ENCODE assay signal across 1 cellular context in the genomic region with DNA sequence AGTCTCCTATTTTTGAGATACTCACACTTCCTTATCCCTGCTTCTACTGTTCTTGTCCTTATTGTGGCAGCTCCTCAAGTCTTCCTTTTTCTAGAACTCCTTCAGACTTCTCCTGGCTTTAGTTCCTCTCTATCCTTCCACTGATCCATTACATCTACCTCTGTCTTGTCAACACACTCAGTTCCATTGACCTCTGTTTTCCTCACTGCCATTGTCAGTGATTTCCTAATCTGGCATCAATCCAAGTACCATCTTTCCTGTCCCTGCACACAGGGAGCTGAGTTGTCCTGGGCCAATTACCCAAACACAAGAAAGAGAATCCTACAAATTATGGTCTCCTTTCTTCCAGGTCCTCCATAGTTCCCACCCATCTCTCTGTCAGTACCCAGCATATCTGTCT.
TF ChIP-seq lines count a peak whose summit lies in the region.

No MANE protein-coding gene starts in this region.

TF ChIP-seq in K562, 482 proteins besides CTCF, POLR2A, EP300 and RAD21:
- TF ChIP-seq ZNF324 (CRISPR knock-in tag; IDR thresholded peaks at IDR 0.05), result no peak
- TF ChIP-seq ZNF41 (CRISPR knock-in tag; conservative IDR thresholded peaks at IDR 0.05), result no peak
- no peak for TF ChIP-seq EP400 (IDR thresholded peaks at IDR 0.05)
- TF ChIP-seq, protein P1, sequence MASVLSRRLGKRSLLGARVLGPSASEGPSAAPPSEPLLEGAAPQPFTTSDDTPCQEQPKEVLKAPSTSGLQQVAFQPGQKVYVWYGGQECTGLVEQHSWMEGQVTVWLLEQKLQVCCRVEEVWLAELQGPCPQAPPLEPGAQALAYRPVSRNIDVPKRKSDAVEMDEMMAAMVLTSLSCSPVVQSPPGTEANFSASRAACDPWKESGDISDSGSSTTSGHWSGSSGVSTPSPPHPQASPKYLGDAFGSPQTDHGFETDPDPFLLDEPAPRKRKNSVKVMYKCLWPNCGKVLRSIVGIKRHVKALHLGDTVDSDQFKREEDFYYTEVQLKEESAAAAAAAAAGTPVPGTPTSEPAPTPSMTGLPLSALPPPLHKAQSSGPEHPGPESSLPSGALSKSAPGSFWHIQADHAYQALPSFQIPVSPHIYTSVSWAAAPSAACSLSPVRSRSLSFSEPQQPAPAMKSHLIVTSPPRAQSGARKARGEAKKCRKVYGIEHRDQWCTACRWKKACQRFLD (CRISPR knock-in tag; IDR thresholded peaks at IDR 0.05), result no peak
- no peak for TF ChIP-seq ILK (tag; IDR thresholded peaks at IDR 0.05; ENCODE audit: borderline replicate concordance, low read depth)
- TF ChIP-seq NFIC (IDR thresholded peaks at IDR 0.05), result peak; percentile 37
- TF ChIP-seq, protein P2, sequence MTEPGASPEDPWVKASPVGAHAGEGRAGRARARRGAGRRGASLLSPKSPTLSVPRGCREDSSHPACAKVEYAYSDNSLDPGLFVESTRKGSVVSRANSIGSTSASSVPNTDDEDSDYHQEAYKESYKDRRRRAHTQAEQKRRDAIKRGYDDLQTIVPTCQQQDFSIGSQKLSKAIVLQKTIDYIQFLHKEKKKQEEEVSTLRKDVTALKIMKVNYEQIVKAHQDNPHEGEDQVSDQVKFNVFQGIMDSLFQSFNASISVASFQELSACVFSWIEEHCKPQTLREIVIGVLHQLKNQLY (CRISPR knock-in tag; conservative IDR thresholded peaks at IDR 0.05), result no peak
- TF ChIP-seq HMG20B (CRISPR knock-in tag; IDR thresholded peaks at IDR 0.05), result no peak
- TF ChIP-seq MTA1 (IDR thresholded peaks at IDR 0.05; ENCODE audit: borderline replicate concordance), result no peak
